In the genomic region with DNA sequence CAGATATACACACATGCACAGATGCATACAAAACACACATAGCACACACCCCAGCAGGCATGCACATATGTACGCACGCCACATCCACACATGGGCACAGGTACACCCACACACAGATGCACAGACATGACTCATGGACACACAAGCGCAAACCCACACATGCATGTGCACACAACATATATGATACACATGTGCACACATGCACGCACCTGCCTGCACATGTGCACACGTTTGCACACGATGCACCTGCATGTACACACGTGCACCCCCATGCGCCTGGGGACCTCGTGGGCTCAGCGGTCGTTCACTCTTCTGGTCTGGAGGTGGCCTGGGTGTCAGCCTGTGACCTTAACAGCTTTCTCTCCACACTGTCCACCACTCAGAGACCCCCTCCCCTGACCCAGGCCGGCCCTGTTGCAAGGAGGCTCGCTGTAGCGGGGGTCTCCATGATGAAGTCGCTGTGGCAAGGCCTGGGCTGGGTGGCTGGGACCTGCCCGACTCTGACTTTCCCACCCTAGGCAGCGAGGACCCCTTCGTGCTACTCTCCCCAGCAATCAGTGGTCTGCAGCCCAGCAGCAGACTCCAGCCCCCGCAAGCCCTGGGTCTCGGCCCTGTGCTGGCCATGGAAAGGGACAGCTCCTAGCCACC, we compare ENCODE assay signal across 28 cellular contexts.
"Had no signal": no experiment of that assay in that cellular context is flagged by ENCODE, and none has a peak within 500 bp of the region (broad histone marks: within the 10 kb centered on the region; RNA-seq: fewer than 3 reads in every experiment).

No MANE protein-coding gene starts in this region.

- H3K27me3 Mint-ChIP-seq: activated CD4-positive, alpha-beta T cell treated with anti-CD3 and anti-CD28 coated beads, Interleukin-2, amount 10 ng/mL, durations not matched to agents 24 days and 14 days; activated naive CD4-positive, alpha-beta T cell treated with anti-CD3 and anti-CD28 coated beads, Interleukin-2, amount 50 U/mL, for 24 hours had no signal

- DNase-seq: activated CD4-positive, alpha-beta T cell treated with anti-CD3 and anti-CD28 coated beads, Interleukin-2, amount 10 ng/mL, durations not matched to agents 24 days and 14 days; activated gamma-delta T cell; activated naive CD4-positive, alpha-beta T cell treated with Interleukin-2 at 50 U/mL for 16 hours; activated T-cell treated with anti-CD3 and anti-CD28 coated beads, Interleukin-2, amount 50 U/mL, for 72 hours; anterior cingulate cortex; Karpas-422; NCI-H1105; NCI-H1417 treated with DMSO at 0.1 percent for 48 hours; NCI-H1694; NCI-H1930; NCI-H2107; NCI-H2171; NCI-H510A; NCI-H526; NCI-H748 treated with DMSO at 0.1 percent for 48 hours; NK-92 treated with Interleukin-12 subunit alpha and Interleukin-12 subunit beta, amount 100 ng/mL, for 24 hours; PC-3; Peyer's patch; RPMI8226; SIG-M5; T-helper 1 cell; T-helper 2 cell; T1000 had no signal

- ATAC-seq: PC-3, SK-N-SH treated with all-trans-retinoic acid at 6 μM for 48 hours had no signal

- H3K36me3 ChIP-seq: Peyer's patch had no signal

- H3K4me1 Mint-ChIP-seq: activated CD4-positive, alpha-beta T cell treated with anti-CD3 and anti-CD28 coated beads, Interleukin-2, amount 10 ng/mL, durations not matched to agents 24 days and 14 days had no signal

- H3K4me1 ChIP-seq: Peyer's patch had no signal

- H3K4me3 ChIP-seq: Peyer's patch had no signal

- H3K27me3 ChIP-seq: Peyer's patch had no signal

- H3K27ac Mint-ChIP-seq: activated CD4-positive, alpha-beta T cell treated with anti-CD3 and anti-CD28 coated beads, Interleukin-2, amount 10 ng/mL, durations not matched to agents 24 days and 14 days; activated CD8-positive, alpha-beta T cell treated with anti-CD3 and anti-CD28 coated beads for 36 hours; activated naive CD4-positive, alpha-beta T cell treated with anti-CD3 and anti-CD28 coated beads, Interleukin-2, amount 50 U/mL, for 24 hours; activated T-cell treated with anti-CD3 and anti-CD28 coated beads, Interleukin-2, amount 50 U/mL, for 72 hours; activated T-helper 2 cell treated with anti-CD3 and anti-CD28 coated beads, Interferon-gamma antibody, Interleukin-2, Interleukin-4, amounts not matched to agents 10 μg/mL and 5 μg/mL and 100 μg/mL, durations not matched to agents 14 hours and 24 hours and 36 hours had no signal

- H3K9me3 Mint-ChIP-seq: activated naive CD4-positive, alpha-beta T cell treated with anti-CD3 and anti-CD28 coated beads, Interleukin-2, amount 50 U/mL, for 24 hours had no signal

- H3K36me3 Mint-ChIP-seq: activated naive CD4-positive, alpha-beta T cell treated with anti-CD3 and anti-CD28 coated beads, Interleukin-2, amount 50 U/mL, for 24 hours; brain had no signal

- H3K9me3 ChIP-seq: Peyer's patch had no signal

- H3K27ac ChIP-seq: Peyer's patch had no signal

- H3K4me3 Mint-ChIP-seq: activated CD4-positive, alpha-beta T cell treated with anti-CD3 and anti-CD28 coated beads, Interleukin-2, amount 10 ng/mL, durations not matched to agents 24 days and 14 days; activated CD8-positive, alpha-beta T cell treated with anti-CD3 and anti-CD28 coated beads for 36 hours; activated naive CD4-positive, alpha-beta T cell treated with anti-CD3 and anti-CD28 coated beads, Interleukin-2, amount 50 U/mL, for 24 hours; activated T-cell treated with anti-CD3 and anti-CD28 coated beads, Interleukin-2, amount 50 U/mL, for 72 hours; brain had no signal
